ENCODE assay signal across 6 cellular contexts in the genomic region with DNA sequence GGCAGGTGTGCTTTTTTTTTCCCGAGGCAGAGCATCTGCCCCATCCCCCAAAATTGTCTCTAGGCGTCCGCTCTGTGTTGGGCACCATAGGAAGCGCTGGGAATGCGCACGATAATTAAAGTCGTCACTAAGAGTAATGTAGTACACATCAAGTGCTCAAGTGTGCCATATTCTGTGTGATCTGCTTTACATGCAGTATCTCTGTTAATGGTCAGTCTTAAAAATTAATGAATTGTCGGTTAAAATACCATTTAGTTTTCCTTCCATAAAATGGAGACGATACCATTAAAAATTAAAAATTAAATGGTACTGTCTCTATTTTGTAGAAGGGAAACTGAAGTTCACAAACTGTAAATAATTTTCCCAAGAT. TPM values are rescaled to one million over a fixed set of nuclear protein-coding genes. Genes with fewer than 3 reads are reported as not detected.
DNase-seq lines count a peak whose midpoint lies in the region; ATAC-seq and TF ChIP-seq lines count a peak whose summit lies in the region.

No MANE protein-coding gene starts in this region.

- no peaks in the 10 kb centered on the region for H3K9me3 Mint-ChIP-seq in activated CD8-positive, alpha-beta memory T cell treated with anti-CD3 and anti-CD28 coated beads, Interleukin-2, amount 10 ng/mL, durations not matched to agents 7 days and 5 days (ENCODE audit: low read depth)

- H3K27me3 Mint-ChIP-seq in activated CD8-positive, alpha-beta memory T cell treated with anti-CD3 and anti-CD28 coated beads, Interleukin-2, amount 10 ng/mL, durations not matched to agents 7 days and 5 days: no peaks in the 10 kb centered on the region

- no peaks in the 10 kb centered on the region for H3K9me3 ChIP-seq in SU-DHL-6 (ENCODE audit: insufficient read depth, low read length)

- DNase-seq in activated CD8-positive, alpha-beta memory T cell treated with anti-CD3 and anti-CD28 coated beads, Interleukin-2, amount 10 ng/mL, durations not matched to agents 7 days and 5 days: no peak
- no peak for DNase-seq in activated CD8-positive, alpha-beta memory T cell treated with anti-CD3 and anti-CD28 coated beads, Interleukin-2, amount 50 U/mL, for 48 hours
- DNase-seq in left colon: no peak
- DNase-seq in cerebellar nuclear complex (lab: John Stamatoyannopoulos, UW): no peak
- DNase-seq in posterior cingulate gyrus: no peak

- peaks cover 50% of the 10 kb centered on the region for H3K79me2 ChIP-seq in SU-DHL-6 (ENCODE audit: insufficient read depth, low read length)

- H3K4me3 Mint-ChIP-seq in activated CD8-positive, alpha-beta memory T cell treated with anti-CD3 and anti-CD28 coated beads, Interleukin-2, amount 10 ng/mL, durations not matched to agents 7 days and 5 days: peak overlapping the region; percentile 99

- H3K27ac ChIP-seq in SU-DHL-6 (ENCODE audit: low read depth, low read length): peak overlapping the region; percentile 60

- no peak for TF ChIP-seq CTCF in SU-DHL-6 (IDR thresholded peaks at IDR 0.05; ENCODE audit: insufficient read depth, low read length, poor library complexity, severe bottlenecking)

- H3K9me2 ChIP-seq in SU-DHL-6 (replicated peaks; ENCODE audit: insufficient read depth, low read length): no peaks in the 10 kb centered on the region

- no peaks in the 10 kb centered on the region for H3K27me3 ChIP-seq in SU-DHL-6 (ENCODE audit: low read length)

- H3K27ac Mint-ChIP-seq in activated CD8-positive, alpha-beta memory T cell treated with anti-CD3 and anti-CD28 coated beads, Interleukin-2, amount 10 ng/mL, durations not matched to agents 7 days and 5 days: peak overlapping the region; percentile 96

- H3F3A ChIP-seq in SU-DHL-6 (ENCODE audit: insufficient read depth): peaks cover 32% of the 10 kb centered on the region

- ATAC-seq in activated CD8-positive, alpha-beta memory T cell treated with anti-CD3 and anti-CD28 coated beads, Interleukin-2, amount 10 ng/mL, durations not matched to agents 7 days and 5 days: peak; percentile 22
- ATAC-seq in left colon: peak; percentile 45

- intact Hi-C loops in left colon (cut with DNase I, micrococcal nuclease): no loop called here
- intact Hi-C loops in posterior cingulate gyrus (cut with DNase I): loop anchor here (5.0 kb wide), 1 partner anchor 223 kb away; a partner anchor contains a TSS

- peak overlapping the region; percentile 89 for H3K9ac ChIP-seq in SU-DHL-6 (ENCODE audit: low read length)

- CTCF ChIA-PET in activated CD8-positive, alpha-beta memory T cell treated with anti-CD3 and anti-CD28 coated beads, Interleukin-2, amount 10 ng/mL, durations not matched to agents 7 days and 5 days (lab: Charles Lee): interaction anchor here (1.0 to 1.4 kb wide), 3 partner anchors 227 to 298 kb away, joined by 3 read pairs; no protein-coding TSS in a partner anchor

- peak overlapping the region; percentile 72 for H3K4me3 ChIP-seq in SU-DHL-6 (ENCODE audit: insufficient read depth, low read length, poor library complexity, severe bottlenecking)

- peak overlapping the region; percentile 85 for H3K4me2 ChIP-seq in SU-DHL-6 (ENCODE audit: low read depth, low read length, poor library complexity, severe bottlenecking)

- peaks cover 54% of the 10 kb centered on the region for H3K4me1 Mint-ChIP-seq in activated CD8-positive, alpha-beta memory T cell treated with anti-CD3 and anti-CD28 coated beads, Interleukin-2, amount 10 ng/mL, durations not matched to agents 7 days and 5 days

- H2AFZ ChIP-seq in SU-DHL-6 (ENCODE audit: low read depth, low read length, severe bottlenecking): peak overlapping the region; percentile 57

- H3K36me3 Mint-ChIP-seq in activated CD8-positive, alpha-beta memory T cell treated with anti-CD3 and anti-CD28 coated beads, Interleukin-2, amount 10 ng/mL, durations not matched to agents 7 days and 5 days: peaks cover 18% of the 10 kb centered on the region

- H4K20me1 ChIP-seq in SU-DHL-6 (ENCODE audit: low read depth, low read length): peaks cover 38% of the 10 kb centered on the region

- H3K36me3 ChIP-seq in SU-DHL-6 (ENCODE audit: low read length): peaks cover 19% of the 10 kb centered on the region

RNA-seq across cellular contexts. Expression of a gene that starts 0.5 kb away (rescaled TPM):
- 100 to 1,000 TPM; 235 to 301 TPM for total RNA-seq in activated CD8-positive, alpha-beta memory T cell treated with anti-CD3 and anti-CD28 coated beads, Interleukin-2, amount 10 ng/mL, durations not matched to agents 7 days and 5 days
- total RNA-seq in left colon: 10 to 100 TPM; 79.6 to 86.4 TPM

RNA-seq across cellular contexts. Expression of a gene that starts 49.5 kb away (rescaled TPM):
- 10 to 100 TPM; 26.7 to 35.5 TPM for total RNA-seq in activated CD8-positive, alpha-beta memory T cell treated with anti-CD3 and anti-CD28 coated beads, Interleukin-2, amount 10 ng/mL, durations not matched to agents 7 days and 5 days
- total RNA-seq in left colon: 10 to 100 TPM; 33.4 to 36.1 TPM

RNA-seq across cellular contexts. Expression of a gene that starts 54.8 kb away (rescaled TPM):
- total RNA-seq in activated CD8-positive, alpha-beta memory T cell treated with anti-CD3 and anti-CD28 coated beads, Interleukin-2, amount 10 ng/mL, durations not matched to agents 7 days and 5 days: 10 to 100 TPM in 1 of 2 experiments, 1 to 10 TPM in 1; 6.9 to 12.2 TPM
- total RNA-seq in left colon: 1 to 10 TPM; 8.2 to 9.2 TPM

RNA-seq across cellular contexts. Expression of a gene that starts 56.5 kb away (rescaled TPM):
- 1 to 10 TPM; 9.3 to 9.5 TPM for total RNA-seq in activated CD8-positive, alpha-beta memory T cell treated with anti-CD3 and anti-CD28 coated beads, Interleukin-2, amount 10 ng/mL, durations not matched to agents 7 days and 5 days
- 1 to 10 TPM; 4.0 to 4.4 TPM for total RNA-seq in left colon
